ENCODE assay signal across 13 cellular contexts in genomic region chr3:57826286-57826951, GRCh38.
DNase-seq lines count a peak whose midpoint lies in the region; ATAC-seq and TF ChIP-seq lines count a peak whose summit lies in the region.
"Had no signal": no experiment of that assay in that cellular context is flagged by ENCODE, and none has a peak within 500 bp of the region (broad histone marks: within the 10 kb centered on the region; RNA-seq: fewer than 3 reads in every experiment).

No MANE protein-coding gene starts in this region.

- no peak for ATAC-seq in DND-41 (ENCODE audit: insufficient read depth, low read depth)
- ATAC-seq in mucosa of descending colon = no peak
- ATAC-seq: effector memory CD8-positive, alpha-beta T cell had no signal

- H3K36me3 ChIP-seq in DND-41 (ENCODE audit: insufficient read depth, low read length) (no peaks in the 10 kb centered on the region), mucosa of descending colon (ENCODE audit: low read depth) (no peaks in the 10 kb centered on the region)

- TF ChIP-seq CTCF in DND-41 (IDR thresholded peaks at IDR 0.05; ENCODE audit: borderline replicate concordance, extremely low read depth, low read length, poor library complexity, severe bottlenecking) (peak; percentile 21), choroid plexus epithelial cell (conservative IDR thresholded peaks at IDR 0.05; ENCODE audit: low read depth, low read length) (peak; percentile 36), nephron (IDR thresholded peaks at IDR 0.05; ENCODE audit: unreplicated experiment in 3 of 3) (peak in 1 of 3 experiments; percentile 13), mucosa of descending colon (IDR thresholded peaks at IDR 0.05) (no peak)

- H3K27me3 ChIP-seq in DND-41 (ENCODE audit: insufficient read depth, low read length, poor library complexity) = no peaks in the 10 kb centered on the region

- peaks cover 4% of the 10 kb centered on the region for H3K36me3 Mint-ChIP-seq in nephron (ENCODE audit: low read depth)

- no peak for DNase-seq in DND-41
- peak; percentile 19 for DNase-seq in KBM-7
- DNase-seq in choroid plexus epithelial cell (ENCODE audit: low read depth) = peak; percentile 32
- DNase-seq in mucosa of descending colon = no peak
- no peak for DNase-seq in iPS-NIHi11 (ENCODE audit: low spot score)
- DNase-seq in stimulated activated CD4-positive, alpha-beta T cell treated with anti-CD3 and anti-CD28 coated beads, Interleukin-2, amount 100 ng/mL, for 24 hours = no peak
- no peak for DNase-seq in stimulated activated CD4-positive, alpha-beta T cell treated with anti-CD3 and anti-CD28 coated beads, Interleukin-12 subunit alpha, Interleukin-12 subunit beta, amount 100 ng/mL, for 4 hours
- DNase-seq: activated CD4-positive, CD25-positive, alpha-beta regulatory T cell treated with anti-CD3 and anti-CD28 coated beads, Interleukin-2, amount 50 U/mL, for 72 hours; activated naive CD4-positive, alpha-beta T cell treated with anti-CD3 and anti-CD28 coated beads for 36 hours; effector memory CD8-positive, alpha-beta T cell; EL; NCI-H2081 had no signal

- peaks cover 60% of the 10 kb centered on the region for H3K79me2 ChIP-seq in DND-41 (ENCODE audit: insufficient read depth, low read length)

- in situ Hi-C loops in KBM-7 (cut with MboI; ENCODE audit: low pct_unique_long_range_greater_than_20kb, low sequenced_read_pairs) = no loop called here

- peaks cover 36% of the 10 kb centered on the region for H3K4me1 Mint-ChIP-seq in nephron

- H4K20me1 ChIP-seq in DND-41 (ENCODE audit: insufficient read depth, low read length) = peaks cover 32% of the 10 kb centered on the region

- no peaks in the 10 kb centered on the region for H3K9me3 ChIP-seq in DND-41 (ENCODE audit: insufficient read depth, low read length, severe bottlenecking)
- H3K9me3 ChIP-seq in mucosa of descending colon = no peaks in the 10 kb centered on the region

- no peak overlapping the region for H3K4me2 ChIP-seq in DND-41 (ENCODE audit: insufficient read depth, low read length)

- H3K4me1 ChIP-seq in DND-41 (ENCODE audit: insufficient read depth, low read length) = no peaks in the 10 kb centered on the region
- peaks cover 9% of the 10 kb centered on the region for H3K4me1 ChIP-seq in mucosa of descending colon (ENCODE audit: low read depth)

- no peaks in the 10 kb centered on the region for H3K27me3 Mint-ChIP-seq in nephron (ENCODE audit: low read depth)
- H3K27me3 Mint-ChIP-seq: effector memory CD8-positive, alpha-beta T cell had no signal

- no peak overlapping the region for H3K9ac ChIP-seq in DND-41 (ENCODE audit: low read depth, low read length)

- no peak overlapping the region for H3K4me3 ChIP-seq in DND-41 (ENCODE audit: low read depth in 1 of 2, low read length in 2 of 2)
- no peak overlapping the region for H3K4me3 ChIP-seq in choroid plexus epithelial cell (ENCODE audit: low read depth, low read length)
- no peak overlapping the region for H3K4me3 ChIP-seq in mucosa of descending colon

- intact Hi-C loops in mucosa of descending colon (cut with DNase I, micrococcal nuclease) = no loop called here

- H3K27ac ChIP-seq in DND-41 (ENCODE audit: low read length) = no peak overlapping the region

- no peak overlapping the region for H2AFZ ChIP-seq in DND-41 (ENCODE audit: low read depth, low read length)

- H3K9me3 Mint-ChIP-seq in nephron = no peaks in the 10 kb centered on the region
- H3K9me3 Mint-ChIP-seq: activated naive CD4-positive, alpha-beta T cell treated with anti-CD3 and anti-CD28 coated beads for 36 hours; effector memory CD8-positive, alpha-beta T cell had no signal

- H3K27ac Mint-ChIP-seq in nephron = peak overlapping the region in 2 of 3 experiments; percentile 6 to 30
- H3K27ac Mint-ChIP-seq: activated naive CD4-positive, alpha-beta T cell treated with anti-CD3 and anti-CD28 coated beads for 36 hours had no signal

- no peak overlapping the region for H3K4me3 Mint-ChIP-seq in nephron
- H3K4me3 Mint-ChIP-seq: activated naive CD4-positive, alpha-beta T cell treated with anti-CD3 and anti-CD28 coated beads for 36 hours; effector memory CD8-positive, alpha-beta T cell had no signal

Comparison
In these comparisons a context has a peak if more than half of its experiments do, and no peak if none do; other contexts are left out.
1. DNase-seq: peak in KBM-7 (single experiment) and choroid plexus epithelial cell (single experiment); none in DND-41 (single experiment), mucosa of descending colon (0 of 3), iPS-NIHi11 (single experiment), stimulated activated CD4-positive, alpha-beta T cell treated with anti-CD3 and anti-CD28 coated beads, Interleukin-2, amount 100 ng/mL, for 24 hours (0 of 2) and stimulated activated CD4-positive, alpha-beta T cell treated with anti-CD3 and anti-CD28 coated beads, Interleukin-12 subunit alpha, Interleukin-12 subunit beta, amount 100 ng/mL, for 4 hours (single experiment).